Comparison of ENCODE assay signal across 10 cellular contexts in genomic region chr1:45246760-45247159, GRCh38. TPM values are rescaled to one million over a fixed set of nuclear protein-coding genes. Genes with fewer than 3 reads are reported as not detected.
DNase-seq lines count a peak whose midpoint lies in the region; ATAC-seq and TF ChIP-seq lines count a peak whose summit lies in the region.
"Had no signal": no experiment of that assay in that cellular context is flagged by ENCODE, and none has a peak within 500 bp of the region (broad histone marks: within the 10 kb centered on the region; RNA-seq: fewer than 3 reads in every experiment).

No MANE protein-coding gene starts in this region.

- H3K27me3 Mint-ChIP-seq in T-cell, result peaks cover 4 to 13% of the 10 kb centered on the region in 2 donors

- peak in 3 of 4 donors; percentile 20 to 45 (median 33) for ATAC-seq in heart left ventricle
- no peak for ATAC-seq in Right ventricle myocardium superior (ENCODE audit: poor library complexity)
- peak in 3 of 4 experiments; percentile 31 to 56 (median 47) for ATAC-seq in T-cell (replicated peaks in 1 of 4)
- ATAC-seq in body of pancreas, result no peak

- peak overlapping the region; percentile 16 to 83 for H3K27ac Mint-ChIP-seq in T-cell

- TF ChIP-seq POLR2A in heart left ventricle (IDR thresholded peaks at IDR 0.05), result no peak
- no peak for TF ChIP-seq POLR2A in body of pancreas (IDR thresholded peaks at IDR 0.05)
- TF ChIP-seq POLR2A in spleen (IDR thresholded peaks at IDR 0.05), result no peak

- H3K27ac ChIP-seq in heart left ventricle (no peak overlapping the region), thymus (ENCODE audit: low read depth) (peak overlapping the region; percentile 20), body of pancreas (no peak overlapping the region), spleen (peak overlapping the region in 3 of 8 donors; percentile 18 to 40 (median 28))
- H3K27ac ChIP-seq: dorsolateral prefrontal cortex had no signal

- H3K4me1 ChIP-seq in heart left ventricle (no peaks in the 10 kb centered on the region), thymus (ENCODE audit: control insufficient read depth, insufficient read depth, low read length) (no peaks in the 10 kb centered on the region), body of pancreas (no peaks in the 10 kb centered on the region), spleen (no peaks in the 10 kb centered on the region)

- peaks cover 4% of the 10 kb centered on the region in 3 donors for H3K9me3 Mint-ChIP-seq in T-cell

- CTCF ChIA-PET in T-cell (lab: Charles Lee), result no interaction called here

- peaks cover 6 to 8% (median 7%) of the 10 kb centered on the region in 3 donors for H3K4me1 Mint-ChIP-seq in T-cell

- 32 to 61% (median 52%) methylated on average over 2 of the region's 2 CpGs for WGBS in heart left ventricle, 4 donors
- 80% methylated on average over 2 of the region's 2 CpGs for WGBS in thymus
- 64 to 70% methylated on average over 2 of the region's 2 CpGs for WGBS in body of pancreas, 2 donors
- 46 to 68% (median 53%) methylated on average over 2 of the region's 2 CpGs for WGBS in spleen, 5 donors

- no peaks in the 10 kb centered on the region for H3K36me3 Mint-ChIP-seq in T-cell

- intact Hi-C loops in heart left ventricle (cut with DNase I), result no loop called here
- intact Hi-C loops in Right ventricle myocardium superior (cut with DNase I), result no loop called here
- intact Hi-C loops in body of pancreas (cut with DNase I), result no loop called here
- intact Hi-C loops in spleen (cut with DNase I; ENCODE audit: low total_unique reads), result no loop called here

- H3K36me3 ChIP-seq in heart left ventricle (no peaks in the 10 kb centered on the region), thymus (ENCODE audit: control insufficient read depth, insufficient read depth) (no peaks in the 10 kb centered on the region), body of pancreas (replicated peaks in 1 of 2; ENCODE audit: insufficient read depth in 1 of 2, low read depth in 2 of 2) (no peaks in the 10 kb centered on the region), spleen (no peaks in the 10 kb centered on the region)

- POLR2A ChIA-PET in T-cell (lab: Charles Lee), result no interaction called here

- H3K27me3 ChIP-seq in heart left ventricle (peaks cover 0 to 3% (median 0%) of the 10 kb centered on the region in 9 donors), thymus (ENCODE audit: control insufficient read depth, insufficient read depth) (no peaks in the 10 kb centered on the region), body of pancreas (no peaks in the 10 kb centered on the region), spleen (replicated peaks in 1 of 7) (no peaks in the 10 kb centered on the region)
- H3K27me3 ChIP-seq: dorsolateral prefrontal cortex had no signal

- H3K9me3 ChIP-seq in heart left ventricle (peaks cover 0 to 11% (median 0%) of the 10 kb centered on the region in 12 donors), thymus (ENCODE audit: control insufficient read depth) (no peaks in the 10 kb centered on the region), body of pancreas (no peaks in the 10 kb centered on the region), spleen (peaks cover 0 to 16% (median 2%) of the 10 kb centered on the region in 8 donors)

- DNase-seq in heart left ventricle (no peak), Right ventricle myocardium superior (no peak), T-cell (no peak), fibroblast of pulmonary artery (ENCODE audit: low read depth) (peak; percentile 94), RPMI8226 (no peak), body of pancreas (no peak), spleen (no peak)
- DNase-seq: dorsolateral prefrontal cortex, mesendoderm had no signal

- H3K4me3 ChIP-seq in heart left ventricle (no peak overlapping the region), fibroblast of pulmonary artery (replicated peaks; ENCODE audit: low read depth, low read length) (no peak overlapping the region), thymus (ENCODE audit: low read length) (no peak overlapping the region), body of pancreas (no peak overlapping the region), spleen (no peak overlapping the region)
- H3K4me3 ChIP-seq: dorsolateral prefrontal cortex had no signal

- H3K4me3 Mint-ChIP-seq in T-cell, result no peak overlapping the region

- no peak for TF ChIP-seq CTCF in heart left ventricle (IDR thresholded peaks at IDR 0.05)
- no peak for TF ChIP-seq CTCF in fibroblast of pulmonary artery (IDR thresholded peaks at IDR 0.05; ENCODE audit: low read length, missing control alignments)
- TF ChIP-seq CTCF in body of pancreas (IDR thresholded peaks at IDR 0.05), result no peak
- TF ChIP-seq CTCF in spleen (IDR thresholded peaks at IDR 0.05 in 8 of 11, conservative IDR thresholded peaks at IDR 0.05 in 3 of 11), result no peak

RNA-seq across cellular contexts. Expression of gene ZSWIM5, which starts 40.4 kb away (rescaled TPM):
- total RNA-seq in heart left ventricle (1 to 10 TPM in 4 of 9 donors, under 1 TPM in 5; 0.39 to 1.7 (median 0.99) TPM), Right ventricle myocardium superior (0.81 TPM), T-cell (1 to 10 TPM; 1.6 to 4.0 (median 2.0) TPM), body of pancreas (1 to 10 TPM; 3.6 to 4.4 TPM), spleen (1 to 10 TPM; 2.4 to 4.7 (median 3.6) TPM)
- polyA plus RNA-seq in heart left ventricle (under 1 TPM; 0.19 to 0.30 TPM), thymus (0.39 TPM), spleen (under 1 TPM; 0.15 to 0.61 (median 0.43) TPM)

Comparison
In these comparisons a context has a peak if more than half of its experiments do, and no peak if none do; other contexts are left out.
1. ATAC-seq: peak in heart left ventricle (3 of 4) and T-cell (3 of 4); none in Right ventricle myocardium superior (single experiment) and body of pancreas (single experiment).